Comparison of ENCODE assay signal across 15 cellular contexts in the genomic region with DNA sequence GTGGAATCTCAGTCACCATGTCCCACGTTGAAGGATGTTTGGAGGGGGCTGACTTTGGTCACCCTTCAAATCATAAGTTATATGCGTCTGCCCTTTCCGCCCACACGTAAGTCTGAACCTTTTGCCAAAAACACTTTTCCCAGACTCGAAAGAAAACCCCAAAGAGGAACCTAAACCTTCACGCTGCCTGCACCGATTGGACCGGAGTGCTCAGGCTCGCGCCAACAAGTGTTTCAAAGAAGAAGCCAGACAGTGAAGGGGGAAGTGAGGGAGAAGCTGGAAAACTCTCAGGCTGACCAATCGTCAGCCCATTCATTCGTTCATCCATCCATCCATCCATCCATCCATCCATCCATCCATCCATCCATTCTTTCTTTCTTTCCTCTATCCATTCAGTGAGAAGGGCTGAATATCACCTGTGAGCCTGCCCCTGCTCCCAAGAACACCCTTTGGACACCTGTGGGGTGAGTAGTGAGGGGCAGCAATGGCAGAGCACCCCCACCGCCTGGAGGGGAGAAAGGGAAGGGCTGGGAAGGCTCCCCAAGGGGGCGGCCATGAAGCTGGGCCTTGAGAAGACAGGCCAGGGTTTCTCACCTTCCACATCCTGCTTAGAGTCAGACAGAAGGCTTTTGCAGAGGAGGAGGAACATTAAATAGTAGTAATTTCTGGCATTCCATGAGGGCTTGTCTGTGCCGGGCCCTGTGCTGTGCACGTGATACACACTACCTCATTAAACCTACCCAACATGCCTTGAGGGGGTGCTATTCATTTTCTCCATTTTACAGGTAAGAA. TPM values are rescaled to one million over a fixed set of nuclear protein-coding genes. Genes with fewer than 3 reads are reported as not detected.
DNase-seq lines count a peak whose midpoint lies in the region; ATAC-seq and TF ChIP-seq lines count a peak whose summit lies in the region.
"Had no signal": no experiment of that assay in that cellular context is flagged by ENCODE, and none has a peak within 500 bp of the region (broad histone marks: within the 10 kb centered on the region; RNA-seq: fewer than 3 reads in every experiment).

No MANE protein-coding gene starts in this region.

- H3K9me3 ChIP-seq in Peyer's patch (no peaks in the 10 kb centered on the region), upper lobe of right lung (no peaks in the 10 kb centered on the region)
- H3K9me3 ChIP-seq: mucosa of descending colon, psoas muscle had no signal

- H3K27ac ChIP-seq in Peyer's patch (peak overlapping the region in 3 of 4 donors; percentile 48 to 68 (median 65)), upper lobe of right lung (no peak overlapping the region)
- H3K27ac ChIP-seq: psoas muscle had no signal

- peaks cover 0 to 33% (median 9%) of the 10 kb centered on the region in 4 donors for H3K4me1 ChIP-seq in Peyer's patch
- H3K4me1 ChIP-seq in upper lobe of right lung = no peaks in the 10 kb centered on the region
- H3K4me1 ChIP-seq: psoas muscle had no signal

- peak overlapping the region; percentile 14 for H3K27ac Mint-ChIP-seq in endothelial cell (ENCODE audit: unreplicated experiment)

- no peak overlapping the region for H3K4me3 ChIP-seq in Peyer's patch
- no peak overlapping the region for H3K4me3 ChIP-seq in upper lobe of right lung
- H3K4me3 ChIP-seq: mucosa of descending colon, psoas muscle had no signal

- H3K36me3 Mint-ChIP-seq in endothelial cell (ENCODE audit: low read depth, unreplicated experiment) = no peaks in the 10 kb centered on the region

- intact Hi-C loops in upper lobe of right lung (cut with DNase I) = no loop called here

- ATAC-seq in upper lobe of right lung (peak; percentile 13), GM19351 (IDR thresholded peaks at IDR 0.05; ENCODE audit: unreplicated experiment) (no peak)
- ATAC-seq: HCT116, mucosa of descending colon, psoas muscle had no signal

- TF ChIP-seq CTCF in Peyer's patch (IDR thresholded peaks at IDR 0.05) = no peak
- TF ChIP-seq CTCF in endothelial cell (IDR thresholded peaks at IDR 0.05; ENCODE audit: unreplicated experiment) = no peak
- no peak for TF ChIP-seq CTCF in upper lobe of right lung (IDR thresholded peaks at IDR 0.05)

- H3K27me3 ChIP-seq in Peyer's patch (no peaks in the 10 kb centered on the region), upper lobe of right lung (peaks cover 6% of the 10 kb centered on the region)

- H3K9me3 Mint-ChIP-seq in endothelial cell (ENCODE audit: unreplicated experiment) = no peaks in the 10 kb centered on the region

- no peak overlapping the region for H3K4me3 Mint-ChIP-seq in endothelial cell (ENCODE audit: unreplicated experiment)

- H3K36me3 ChIP-seq in Peyer's patch = no peaks in the 10 kb centered on the region
- H3K36me3 ChIP-seq in upper lobe of right lung = no peaks in the 10 kb centered on the region

- no peaks in the 10 kb centered on the region for H3K4me1 Mint-ChIP-seq in endothelial cell (ENCODE audit: unreplicated experiment)

- TF ChIP-seq POLR2A in Peyer's patch (IDR thresholded peaks at IDR 0.05) = no peak

- peak; percentile 41 for DNase-seq in stimulated activated CD4-positive, alpha-beta T cell treated with anti-CD3 and anti-CD28 coated beads, Interleukin-15, amount 100 ng/mL, for 24 hours
- no peak for DNase-seq in stimulated activated CD4-positive, alpha-beta T cell treated with anti-CD3 and anti-CD28 coated beads, Interleukin-12 subunit alpha, Interleukin-12 subunit beta, amount 100 ng/mL, for 4 hours
- DNase-seq in Peyer's patch = peak in 2 of 3 donors; percentile 28 to 69
- no peak for DNase-seq in endothelial cell (ENCODE audit: low spot score)
- DNase-seq in upper lobe of right lung = no peak
- DNase-seq in NCI-H1694 treated with DMSO at 0.1 percent for 48 hours (lab: John Stamatoyannopoulos, UW) = no peak
- DNase-seq in NCI-H146 (lab: John Stamatoyannopoulos, UW) = no peak
- DNase-seq: activated CD8-positive, alpha-beta memory T cell treated with anti-CD3 and anti-CD28 coated beads for 24 hours; dermis blood vessel endothelial cell; NCI-H226; psoas muscle; stimulated activated CD4-positive, alpha-beta T cell treated with anti-CD3 and anti-CD28 coated beads, Interleukin-4, amount 100 ng/mL, for 4 hours had no signal

- H3K27me3 Mint-ChIP-seq in endothelial cell (ENCODE audit: unreplicated experiment) = peaks cover 11% of the 10 kb centered on the region

RNA-seq across cellular contexts. Expression of gene RUNX3, which starts 27.1 kb away (rescaled TPM):
- total RNA-seq in Peyer's patch (1 to 10 TPM; 2.1 to 9.9 (median 6.0) TPM), endothelial cell (ENCODE audit: unreplicated experiment) (1.8 TPM), upper lobe of right lung (13.1 TPM)
- total RNA-seq: dermis blood vessel endothelial cell had no signal

Comparison
In these comparisons a context has a peak if more than half of its experiments do, and no peak if none do; other contexts are left out.
1. DNase-seq: peak in stimulated activated CD4-positive, alpha-beta T cell treated with anti-CD3 and anti-CD28 coated beads, Interleukin-15, amount 100 ng/mL, for 24 hours (single experiment) and Peyer's patch (2 of 3); none in stimulated activated CD4-positive, alpha-beta T cell treated with anti-CD3 and anti-CD28 coated beads, Interleukin-12 subunit alpha, Interleukin-12 subunit beta, amount 100 ng/mL, for 4 hours (single experiment), endothelial cell (single experiment), upper lobe of right lung (single experiment), NCI-H1694 treated with DMSO at 0.1 percent for 48 hours (single experiment) and NCI-H146 (single experiment).